In genomic region chr4:54063737-54064316, GRCh38 we compare ENCODE assay signal across 1 cellular context.
TF ChIP-seq lines count a peak whose summit lies in the region.

No MANE protein-coding gene starts in this region.

TF ChIP-seq in H1, 55 proteins besides CTCF, POLR2A, EP300 and RAD21 (continued from another document):
- TF ChIP-seq YY1 (IDR thresholded peaks at IDR 0.05; ENCODE audit: low read depth, low read length), result no peak
- TF ChIP-seq ATF3 (IDR thresholded peaks at IDR 0.05; ENCODE audit: insufficient read depth, low read depth, low read length), result no peak
- TF ChIP-seq KDM4A (IDR thresholded peaks at IDR 0.05; ENCODE audit: low read depth, low read length, severe bottlenecking), result no peak
- no peak for TF ChIP-seq KDM1A (IDR thresholded peaks at IDR 0.05; ENCODE audit: borderline replicate concordance, low read length)
- no peak for TF ChIP-seq RXRA (IDR thresholded peaks at IDR 0.05; ENCODE audit: insufficient read depth, low read depth, low read length)
